20 cellular contexts compared by ENCODE assay signal in genomic region chr6:168136001-168136400, GRCh38. TPM values are rescaled to one million over a fixed set of nuclear protein-coding genes. Genes with fewer than 3 reads are reported as not detected.
DNase-seq lines count a peak whose midpoint lies in the region; ATAC-seq and TF ChIP-seq lines count a peak whose summit lies in the region.
"Had no signal": no experiment of that assay in that cellular context is flagged by ENCODE, and none has a peak within 500 bp of the region (broad histone marks: within the 10 kb centered on the region; RNA-seq: fewer than 3 reads in every experiment).

No MANE protein-coding gene starts in this region.

- no peaks in the 10 kb centered on the region for H3K9me3 ChIP-seq in endodermal cell (ENCODE audit: control insufficient read depth, low read length)
- H3K9me3 ChIP-seq: A549, BLaER1 had no signal

- intact Hi-C loops in posterior vena cava (cut with DNase I), result no loop called here

- no peaks in the 10 kb centered on the region for H3K27me3 ChIP-seq in endodermal cell (ENCODE audit: control insufficient read depth, insufficient read depth, low read length, poor library complexity, severe bottlenecking)
- H3K27me3 ChIP-seq: BLaER1 had no signal

- H3K27ac Mint-ChIP-seq in endodermal cell, result no peak overlapping the region
- H3K27ac Mint-ChIP-seq: CD8-positive, alpha-beta T cell had no signal

- WGBS in endodermal cell (ENCODE audit: insufficient coverage in 1 of 2, insufficient read length in 1 of 2), 2 experiments, result 90 to 94% methylated on average over 3 to 7 of the region's 7 CpGs

- no peak overlapping the region for H3K4me3 ChIP-seq in endodermal cell (ENCODE audit: low read length)
- H3K4me3 ChIP-seq: A549, BLaER1 had no signal

- peaks cover 13% of the 10 kb centered on the region for H3K4me1 ChIP-seq in endodermal cell (ENCODE audit: control insufficient read depth, insufficient read depth, low read length)
- H3K4me1 ChIP-seq: A549 had no signal

- H3K4me1 Mint-ChIP-seq in endodermal cell, result peaks cover 24% of the 10 kb centered on the region

- H3K9ac ChIP-seq in endodermal cell (ENCODE audit: extremely low read depth, low read length, poor library complexity, severe bottlenecking), result no peak overlapping the region
- H3K9ac ChIP-seq: BLaER1 had no signal

- no peak overlapping the region for H3K27ac ChIP-seq in endodermal cell (ENCODE audit: low read depth, low read length)
- H3K27ac ChIP-seq: A549, BLaER1 had no signal

- no peak for ATAC-seq in GM21381 (IDR thresholded peaks at IDR 0.05; ENCODE audit: unreplicated experiment)
- ATAC-seq: A549; CD8-positive, alpha-beta T cell; Right ventricle myocardium inferior had no signal

- H3K4me3 Mint-ChIP-seq in endodermal cell, result no peak overlapping the region
- H3K4me3 Mint-ChIP-seq: CD8-positive, alpha-beta T cell had no signal

- H3K9me3 Mint-ChIP-seq in endodermal cell, result no peaks in the 10 kb centered on the region
- H3K9me3 Mint-ChIP-seq: CD8-positive, alpha-beta T cell had no signal

- CTCF ChIA-PET in GM10248 (lab: Yijun Ruan, JAX), result no interaction called here

- H3K36me3 Mint-ChIP-seq in endodermal cell (ENCODE audit: low read depth), result no peaks in the 10 kb centered on the region
- H3K36me3 Mint-ChIP-seq: CD8-positive, alpha-beta T cell had no signal

- no peaks in the 10 kb centered on the region for H3K36me3 ChIP-seq in endodermal cell (ENCODE audit: control insufficient read depth, insufficient read depth, low read length)
- H3K36me3 ChIP-seq: BLaER1 had no signal

- DNase-seq in stimulated activated CD4-positive, alpha-beta T cell treated with anti-CD3 and anti-CD28 coated beads, Interleukin-4, amount 100 ng/mL, for 24 hours, result peak; percentile 2
- no peak for DNase-seq in stimulated activated CD4-positive, alpha-beta T cell treated with anti-CD3 and anti-CD28 coated beads, Interleukin-1b, Interleukin-23, amount 100 ng/mL, for 48 hours
- DNase-seq in endodermal cell, result peak; percentile 13
- DNase-seq in posterior vena cava (ENCODE audit: low spot score), result peak; percentile 8
- no peak for DNase-seq in SW480 (ENCODE audit: low spot score)
- no peak for DNase-seq in GM10248 (ENCODE audit: extremely low spot score)
- DNase-seq: Calu3, DMS53, EL, GOT3, NCI-H1105 treated with DMSO at 0.1 percent for 48 hours, NCI-H1694, NCI-H748 treated with DMSO at 0.1 percent for 48 hours had no signal

- TF ChIP-seq CTCF in endodermal cell (conservative IDR thresholded peaks at IDR 0.05) (no peak), GM10248 (IDR thresholded peaks at IDR 0.05; ENCODE audit: control extremely low read depth, extremely low read depth, low read depth, missing control alignments) (no peak)

- POLR2A ChIA-PET in GM10248 (lab: Yijun Ruan, JAX), result no interaction called here

- peaks cover 28% of the 10 kb centered on the region for H3K27me3 Mint-ChIP-seq in endodermal cell (ENCODE audit: insufficient read depth)

RNA-seq across cellular contexts. Expression of gene FRMD1, which starts 57.0 kb away (rescaled TPM):
- total RNA-seq in endodermal cell (not detected), posterior vena cava (under 1 TPM in 1 of 2 donors, not detected in 1; 0.14 TPM)
- polyA plus RNA-seq in endodermal cell (2013, experiment 1 of 2), result not detected
- 0.04 TPM for polyA plus RNA-seq in endodermal cell (2013, experiment 2 of 2)
- total RNA-seq: Calu3; CD8-positive, alpha-beta T cell; NCI-H460; OCI-LY7 had no signal
- polyA plus RNA-seq: A549 had no signal

Comparison
In these comparisons a context has a peak if more than half of its experiments do, and no peak if none do; other contexts are left out.
1. DNase-seq: peak in stimulated activated CD4-positive, alpha-beta T cell treated with anti-CD3 and anti-CD28 coated beads, Interleukin-4, amount 100 ng/mL, for 24 hours (single experiment), endodermal cell (single experiment) and posterior vena cava (single experiment); none in stimulated activated CD4-positive, alpha-beta T cell treated with anti-CD3 and anti-CD28 coated beads, Interleukin-1b, Interleukin-23, amount 100 ng/mL, for 48 hours (single experiment), SW480 (single experiment) and GM10248 (single experiment).